ENCODE assay signal across 8 cellular contexts in genomic region chr14:88385212-88386101, GRCh38. TPM values are rescaled to one million over a fixed set of nuclear protein-coding genes. Genes with fewer than 3 reads are reported as not detected.
DNase-seq lines count a peak whose midpoint lies in the region; ATAC-seq and TF ChIP-seq lines count a peak whose summit lies in the region.

Gene SPATA7, plus strand, starts transcription at chr14:88385657. Its CDS starts 162 bp downstream, at chr14:88385819.

- peak within 1 kb of the TSS; percentile 97 for H3K4me3 ChIP-seq in fibroblast of pulmonary artery (replicated peaks; ENCODE audit: low read depth, low read length)

- peak within 1 kb of the TSS; percentile 80 to 95 for H3K27ac Mint-ChIP-seq in natural killer cell

- no peaks in the 10 kb centered on the region for H3K36me3 Mint-ChIP-seq in natural killer cell

- intact Hi-C loops in natural killer cell (cut with micrococcal nuclease) = loop anchor here (10.0 kb wide), 1 partner anchor 441 kb away; no protein-coding TSS in a partner anchor

- ATAC-seq in GM21825 (IDR thresholded peaks at IDR 0.05; ENCODE audit: unreplicated experiment) = peak; percentile 100
- ATAC-seq in natural killer cell = peak; percentile 92 to 98 (median 95)

- peaks cover 11 to 19% of the 10 kb centered on the region in 2 donors for H3K4me1 Mint-ChIP-seq in natural killer cell

- H3K36me3 ChIP-seq in KOPT-K1 (ENCODE audit: insufficient read depth, low read length) = no peaks in the 10 kb centered on the region

- TF ChIP-seq CTCF in fibroblast of pulmonary artery (IDR thresholded peaks at IDR 0.05; ENCODE audit: low read length, missing control alignments) (no peak), natural killer cell (IDR thresholded peaks at IDR 0.05) (no peak)

- H3K9me3 ChIP-seq in KOPT-K1 (ENCODE audit: insufficient read depth, low read length, poor library complexity, severe bottlenecking) = no peaks in the 10 kb centered on the region

- H3K27me3 Mint-ChIP-seq in natural killer cell (ENCODE audit: low read depth in 2 of 2) = no peaks in the 10 kb centered on the region

- H3K27ac ChIP-seq in KOPT-K1 (ENCODE audit: low read depth, low read length, poor library complexity, severe bottlenecking) = peak within 1 kb of the TSS; percentile 51

- DNase-seq in EH (ENCODE audit: low read depth) (peak; percentile 91), RPMI7951 (ENCODE audit: low read depth) (peak; percentile 87), fibroblast of pulmonary artery (ENCODE audit: low read depth) (peak; percentile 91), natural killer cell (peak; percentile 74)
- peak; percentile 66 for DNase-seq in activated effector memory CD4-positive, alpha-beta T cell treated with Interleukin-2 at 50 U/mL for 16 hours
- DNase-seq in stimulated activated naive CD4-positive, alpha-beta T cell (lab: John Stamatoyannopoulos, UW) = peak; percentile 39 to 67 (median 56)

- H3K4me3 Mint-ChIP-seq in natural killer cell = peak within 1 kb of the TSS; percentile 94

- H3K9me3 Mint-ChIP-seq in natural killer cell = no peaks in the 10 kb centered on the region

RNA-seq across cellular contexts. Expression of gene SPATA7, which starts in this region (rescaled TPM):
- 5.9 and 10.1 TPM in 2 replicates for total RNA-seq in RPMI7951 (2014; rRNA removed; shearing (Covaris generic))
- 1 to 10 TPM; 2.5 to 3.2 (median 2.8) TPM for total RNA-seq in natural killer cell

Comparison
In these comparisons a context has a peak if more than half of its experiments do, and no peak if none do; other contexts are left out.
1. Peak in every context shown above with its lines: DNase-seq, ATAC-seq, H3K4me3 ChIP-seq and H3K27ac ChIP-seq.